ENCODE assay signal across 1 cellular context in the genomic region with DNA sequence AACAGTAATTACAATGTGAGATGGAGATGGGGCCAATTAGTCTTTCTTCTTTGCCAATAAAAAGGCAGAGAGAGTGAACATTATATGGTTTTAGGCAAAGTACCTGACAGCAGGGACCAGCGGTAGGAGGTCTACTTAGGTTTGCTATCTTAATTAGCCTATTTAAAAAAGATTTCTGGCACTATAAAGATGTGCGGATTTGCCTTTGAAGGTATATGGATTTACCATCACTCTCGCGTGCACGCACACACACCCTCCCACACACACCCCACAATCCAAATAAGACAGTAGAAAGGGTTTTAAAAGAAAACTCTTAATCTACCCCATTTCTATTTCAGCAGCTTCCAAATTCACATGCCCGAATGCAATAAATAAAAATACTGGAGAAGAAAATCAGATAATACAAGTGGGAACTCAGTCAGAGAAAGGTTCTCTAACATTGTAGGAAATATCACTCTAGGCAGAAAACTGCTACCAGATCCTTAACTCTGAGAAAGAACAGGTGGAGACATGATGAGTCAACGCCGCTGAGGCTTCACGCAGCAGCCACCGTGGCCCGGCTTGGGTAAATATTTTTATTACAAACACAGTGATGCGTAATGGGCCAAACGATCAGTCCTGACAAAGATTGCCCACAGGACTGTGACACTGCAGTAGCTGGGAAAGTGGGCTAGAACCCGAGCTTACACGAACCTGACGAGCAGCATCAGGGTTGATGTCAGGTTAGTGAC.
TF ChIP-seq lines count a peak whose summit lies in the region.

No MANE protein-coding gene starts in this region.

TF ChIP-seq in HepG2, 621 proteins besides CTCF, POLR2A, EP300 and RAD21 (continued from another document and continues in another):
- TF ChIP-seq, protein P1, sequence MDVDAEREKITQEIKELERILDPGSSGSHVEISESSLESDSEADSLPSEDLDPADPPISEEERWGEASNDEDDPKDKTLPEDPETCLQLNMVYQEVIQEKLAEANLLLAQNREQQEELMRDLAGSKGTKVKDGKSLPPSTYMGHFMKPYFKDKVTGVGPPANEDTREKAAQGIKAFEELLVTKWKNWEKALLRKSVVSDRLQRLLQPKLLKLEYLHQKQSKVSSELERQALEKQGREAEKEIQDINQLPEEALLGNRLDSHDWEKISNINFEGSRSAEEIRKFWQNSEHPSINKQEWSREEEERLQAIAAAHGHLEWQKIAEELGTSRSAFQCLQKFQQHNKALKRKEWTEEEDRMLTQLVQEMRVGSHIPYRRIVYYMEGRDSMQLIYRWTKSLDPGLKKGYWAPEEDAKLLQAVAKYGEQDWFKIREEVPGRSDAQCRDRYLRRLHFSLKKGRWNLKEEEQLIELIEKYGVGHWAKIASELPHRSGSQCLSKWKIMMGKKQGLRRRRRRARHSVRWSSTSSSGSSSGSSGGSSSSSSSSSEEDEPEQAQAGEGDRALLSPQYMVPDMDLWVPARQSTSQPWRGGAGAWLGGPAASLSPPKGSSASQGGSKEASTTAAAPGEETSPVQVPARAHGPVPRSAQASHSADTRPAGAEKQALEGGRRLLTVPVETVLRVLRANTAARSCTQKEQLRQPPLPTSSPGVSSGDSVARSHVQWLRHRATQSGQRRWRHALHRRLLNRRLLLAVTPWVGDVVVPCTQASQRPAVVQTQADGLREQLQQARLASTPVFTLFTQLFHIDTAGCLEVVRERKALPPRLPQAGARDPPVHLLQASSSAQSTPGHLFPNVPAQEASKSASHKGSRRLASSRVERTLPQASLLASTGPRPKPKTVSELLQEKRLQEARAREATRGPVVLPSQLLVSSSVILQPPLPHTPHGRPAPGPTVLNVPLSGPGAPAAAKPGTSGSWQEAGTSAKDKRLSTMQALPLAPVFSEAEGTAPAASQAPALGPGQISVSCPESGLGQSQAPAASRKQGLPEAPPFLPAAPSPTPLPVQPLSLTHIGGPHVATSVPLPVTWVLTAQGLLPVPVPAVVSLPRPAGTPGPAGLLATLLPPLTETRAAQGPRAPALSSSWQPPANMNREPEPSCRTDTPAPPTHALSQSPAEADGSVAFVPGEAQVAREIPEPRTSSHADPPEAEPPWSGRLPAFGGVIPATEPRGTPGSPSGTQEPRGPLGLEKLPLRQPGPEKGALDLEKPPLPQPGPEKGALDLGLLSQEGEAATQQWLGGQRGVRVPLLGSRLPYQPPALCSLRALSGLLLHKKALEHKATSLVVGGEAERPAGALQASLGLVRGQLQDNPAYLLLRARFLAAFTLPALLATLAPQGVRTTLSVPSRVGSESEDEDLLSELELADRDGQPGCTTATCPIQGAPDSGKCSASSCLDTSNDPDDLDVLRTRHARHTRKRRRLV (CRISPR knock-in tag; IDR thresholded peaks at IDR 0.05): no peak
- TF ChIP-seq ZNF83 (CRISPR knock-in tag; IDR thresholded peaks at IDR 0.05; ENCODE audit: borderline replicate concordance) (no peak), KLF11 (CRISPR knock-in tag; IDR thresholded peaks at IDR 0.05) (no peak), SIN3B (IDR thresholded peaks at IDR 0.05; ENCODE audit: low read length) (no peak), NFE2L2 (IDR thresholded peaks at IDR 0.05; ENCODE audit: low read length) (no peak), RARA (CRISPR knock-in tag; IDR thresholded peaks at IDR 0.05) (peak; percentile 80), FOXA1 (IDR thresholded peaks at IDR 0.05) (no peak), FOXA1 (CRISPR knock-in tag; IDR thresholded peaks at IDR 0.05) (peak; percentile 42; the same call in 1 of the 2 replicates), ZNF256 (CRISPR knock-in tag; conservative IDR thresholded peaks at IDR 0.05) (no peak), DRAP1 (CRISPR knock-in tag; IDR thresholded peaks at IDR 0.05) (no peak), MYNN (CRISPR knock-in tag; IDR thresholded peaks at IDR 0.05; ENCODE audit: low read depth) (0 out of 2 replicates have a peak, but pooled peaks have one; percentile 35), EZH2 (conservative IDR thresholded peaks at IDR 0.05; ENCODE audit: low read depth, low read length) (no peak), ZBTB20 (CRISPR knock-in tag; IDR thresholded peaks at IDR 0.05; ENCODE audit: borderline replicate concordance, low read depth) (no peak), ZNF142 (CRISPR knock-in tag; IDR thresholded peaks at IDR 0.05) (no peak), FOXP1 (IDR thresholded peaks at IDR 0.05) (no peak), FOXP1 (CRISPR knock-in tag; IDR thresholded peaks at IDR 0.05) (peak; percentile 55; the same call in 1 of the 2 replicates), TP53 (CRISPR knock-in tag; conservative IDR thresholded peaks at IDR 0.05) (no peak), CBFB (CRISPR knock-in tag; IDR thresholded peaks at IDR 0.05) (no peak), ZC3H13 (CRISPR knock-in tag; IDR thresholded peaks at IDR 0.05) (no peak), KLF6 (CRISPR knock-in tag; IDR thresholded peaks at IDR 0.05) (no peak), DMTF1 (CRISPR knock-in tag; IDR thresholded peaks at IDR 0.05) (no peak), ARID5B (CRISPR knock-in tag; IDR thresholded peaks at IDR 0.05) (peak; percentile 93), CHD4 (IDR thresholded peaks at IDR 0.05; ENCODE audit: borderline replicate concordance, low read length) (no peak), ZNF280B (CRISPR knock-in tag; IDR thresholded peaks at IDR 0.05; ENCODE audit: borderline replicate concordance) (no peak), NR1H2 (CRISPR knock-in tag; IDR thresholded peaks at IDR 0.05; ENCODE audit: borderline replicate concordance, low read depth) (no peak)
- TF ChIP-seq, protein P2, sequence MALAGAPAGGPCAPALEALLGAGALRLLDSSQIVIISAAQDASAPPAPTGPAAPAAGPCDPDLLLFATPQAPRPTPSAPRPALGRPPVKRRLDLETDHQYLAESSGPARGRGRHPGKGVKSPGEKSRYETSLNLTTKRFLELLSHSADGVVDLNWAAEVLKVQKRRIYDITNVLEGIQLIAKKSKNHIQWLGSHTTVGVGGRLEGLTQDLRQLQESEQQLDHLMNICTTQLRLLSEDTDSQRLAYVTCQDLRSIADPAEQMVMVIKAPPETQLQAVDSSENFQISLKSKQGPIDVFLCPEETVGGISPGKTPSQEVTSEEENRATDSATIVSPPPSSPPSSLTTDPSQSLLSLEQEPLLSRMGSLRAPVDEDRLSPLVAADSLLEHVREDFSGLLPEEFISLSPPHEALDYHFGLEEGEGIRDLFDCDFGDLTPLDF (CRISPR knock-in tag; IDR thresholded peaks at IDR 0.05): no peak
- TF ChIP-seq, protein P3, sequence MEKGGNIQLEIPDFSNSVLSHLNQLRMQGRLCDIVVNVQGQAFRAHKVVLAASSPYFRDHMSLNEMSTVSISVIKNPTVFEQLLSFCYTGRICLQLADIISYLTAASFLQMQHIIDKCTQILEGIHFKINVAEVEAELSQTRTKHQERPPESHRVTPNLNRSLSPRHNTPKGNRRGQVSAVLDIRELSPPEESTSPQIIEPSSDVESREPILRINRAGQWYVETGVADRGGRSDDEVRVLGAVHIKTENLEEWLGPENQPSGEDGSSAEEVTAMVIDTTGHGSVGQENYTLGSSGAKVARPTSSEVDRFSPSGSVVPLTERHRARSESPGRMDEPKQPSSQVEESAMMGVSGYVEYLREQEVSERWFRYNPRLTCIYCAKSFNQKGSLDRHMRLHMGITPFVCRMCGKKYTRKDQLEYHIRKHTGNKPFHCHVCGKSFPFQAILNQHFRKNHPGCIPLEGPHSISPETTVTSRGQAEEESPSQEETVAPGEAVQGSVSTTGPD (CRISPR knock-in tag; IDR thresholded peaks at IDR 0.05): no peak
- TF ChIP-seq, protein P4, sequence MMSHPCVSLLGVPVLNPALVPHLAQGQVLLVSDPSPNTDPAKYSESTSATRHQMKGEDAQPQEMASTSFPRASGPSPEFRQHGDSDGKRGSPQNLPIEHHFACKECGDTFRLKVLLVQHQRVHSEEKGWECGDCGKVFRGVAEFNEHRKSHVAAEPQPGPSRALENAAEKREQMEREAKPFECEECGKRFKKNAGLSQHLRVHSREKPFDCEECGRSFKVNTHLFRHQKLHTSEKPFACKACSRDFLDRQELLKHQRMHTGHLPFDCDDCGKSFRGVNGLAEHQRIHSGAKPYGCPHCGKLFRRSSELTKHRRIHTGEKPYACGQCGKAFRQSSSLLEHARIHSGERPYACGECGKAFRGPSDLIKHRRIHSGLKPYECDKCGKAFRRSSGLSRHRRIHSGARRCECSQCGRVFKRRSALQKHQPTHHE (CRISPR knock-in tag; IDR thresholded peaks at IDR 0.05; ENCODE audit: borderline replicate concordance): no peak
